Comparison of ENCODE assay signal across 26 cellular contexts in genomic region chr7:30995541-30995940, GRCh38. TPM values are rescaled to one million over a fixed set of nuclear protein-coding genes. Genes with fewer than 3 reads are reported as not detected.
"Had no signal": no experiment of that assay in that cellular context is flagged by ENCODE, and none has a peak within 500 bp of the region (broad histone marks: within the 10 kb centered on the region; RNA-seq: fewer than 3 reads in every experiment).

No MANE protein-coding gene starts in this region.

- H3K4me1 ChIP-seq: colonic mucosa, foreskin keratinocyte, neural progenitor cell had no signal

- H3K36me3 Mint-ChIP-seq: activated naive CD8-positive, alpha-beta T cell; naive thymus-derived CD4-positive, alpha-beta T cell; type B pancreatic cell had no signal

- H3K4me2 ChIP-seq: neural progenitor cell had no signal

- H3K9me3 Mint-ChIP-seq: activated T-helper 2 cell treated with anti-CD3 and anti-CD28 coated beads, Interferon-gamma antibody, Interleukin-2, Interleukin-4, amounts not matched to agents 10 μg/mL and 5 μg/mL and 100 μg/mL, durations not matched to agents 14 hours and 24 hours and 36 hours; neural progenitor cell; type B pancreatic cell had no signal

- H2AFZ ChIP-seq: neural progenitor cell had no signal

- H3K4me3 Mint-ChIP-seq: activated CD8-positive, alpha-beta T cell treated with anti-CD3 and anti-CD28 coated beads, Interleukin-2, amount 10 ng/mL, durations not matched to agents 7 days and 5 days; activated naive CD8-positive, alpha-beta T cell; endodermal cell; naive thymus-derived CD4-positive, alpha-beta T cell; neural progenitor cell; type B pancreatic cell had no signal

- H3K27ac Mint-ChIP-seq: activated CD8-positive, alpha-beta T cell treated with anti-CD3 and anti-CD28 coated beads, Interleukin-2, amount 10 ng/mL, durations not matched to agents 7 days and 5 days; activated naive CD8-positive, alpha-beta T cell; activated T-helper 2 cell treated with anti-CD3 and anti-CD28 coated beads, Interferon-gamma antibody, Interleukin-2, Interleukin-4, amounts not matched to agents 10 μg/mL and 5 μg/mL and 100 μg/mL, durations not matched to agents 14 hours and 24 hours and 36 hours; endodermal cell; type B pancreatic cell had no signal

- H3K27ac ChIP-seq: colonic mucosa, esophagus squamous epithelium, foreskin keratinocyte, neural progenitor cell, thoracic aorta, vagina had no signal

- H3K36me3 ChIP-seq: colonic mucosa, esophagus squamous epithelium, neural progenitor cell, thoracic aorta, vagina had no signal

- H3K4me1 Mint-ChIP-seq: naive thymus-derived CD4-positive, alpha-beta T cell had no signal

- FAIRE-seq: bronchial epithelial cell, islet of Langerhans had no signal

- H3K9ac ChIP-seq: neural progenitor cell had no signal

- DNase-seq: activated CD4-positive, alpha-beta T cell treated with anti-CD3 and anti-CD28 coated beads for 1 hour; activated CD4-positive, alpha-beta T cell treated with anti-CD3 and anti-CD28 coated beads, Interleukin-2, amount 50 U/mL, for 1 hour; activated CD8-positive, alpha-beta T cell treated with anti-CD3 and anti-CD28 coated beads, Interleukin-2, amount 10 ng/mL, durations not matched to agents 7 days and 5 days; activated naive CD4-positive, alpha-beta T cell; colonic mucosa; endodermal cell; esophagus squamous epithelium; foreskin keratinocyte; glutamatergic neuron; hypothalamus; naive thymus-derived CD4-positive, alpha-beta T cell; stimulated activated CD4-positive, alpha-beta T cell treated with anti-CD3 and anti-CD28 coated beads, Interleukin-2, amount 100 ng/mL, for 48 hours; stimulated activated naive CD4-positive, alpha-beta T cell; T-helper 1 cell had no signal

- H3K27me3 Mint-ChIP-seq: activated naive CD8-positive, alpha-beta T cell had no signal

- H3K9me3 ChIP-seq: colonic mucosa, esophagus squamous epithelium, thoracic aorta, vagina had no signal

- H3K27me3 ChIP-seq: colonic mucosa, esophagus squamous epithelium, foreskin keratinocyte, vagina had no signal

- H3K4me3 ChIP-seq: colonic mucosa, esophagus squamous epithelium, neural progenitor cell, thoracic aorta, vagina had no signal

RNA-seq across cellular contexts. Expression of gene GHRHR, which starts 31.8 kb away (rescaled TPM):
- total RNA-seq: activated CD8-positive, alpha-beta T cell treated with anti-CD3 and anti-CD28 coated beads, Interleukin-2, amount 10 ng/mL, durations not matched to agents 7 days and 5 days; activated T-helper 2 cell treated with anti-CD3 and anti-CD28 coated beads, Interferon-gamma antibody, Interleukin-2, Interleukin-4, amounts not matched to agents 10 μg/mL and 5 μg/mL and 100 μg/mL, durations not matched to agents 14 hours and 24 hours and 36 hours; bronchial epithelial cell; colonic mucosa; endodermal cell; esophagus squamous epithelium; foreskin keratinocyte; lower leg skin; mesenteric fat pad; naive thymus-derived CD4-positive, alpha-beta T cell; osteoblast; renal cortical epithelial cell; thoracic aorta; vagina had no signal

RNA-seq across cellular contexts. Expression of gene ADCYAP1R1, which starts 56.6 kb away (rescaled TPM):
- total RNA-seq: activated CD8-positive, alpha-beta T cell treated with anti-CD3 and anti-CD28 coated beads, Interleukin-2, amount 10 ng/mL, durations not matched to agents 7 days and 5 days; activated T-helper 2 cell treated with anti-CD3 and anti-CD28 coated beads, Interferon-gamma antibody, Interleukin-2, Interleukin-4, amounts not matched to agents 10 μg/mL and 5 μg/mL and 100 μg/mL, durations not matched to agents 14 hours and 24 hours and 36 hours; bronchial epithelial cell; foreskin keratinocyte; naive thymus-derived CD4-positive, alpha-beta T cell; osteoblast; renal cortical epithelial cell had no signal
